ENCODE assay signal across 8 cellular contexts in genomic region chr19:33193864-33194362, GRCh38. TPM values are rescaled to one million over a fixed set of nuclear protein-coding genes. Genes with fewer than 3 reads are reported as not detected.
DNase-seq lines count a peak whose midpoint lies in the region; TF ChIP-seq lines count a peak whose summit lies in the region.

A gene with protein sequence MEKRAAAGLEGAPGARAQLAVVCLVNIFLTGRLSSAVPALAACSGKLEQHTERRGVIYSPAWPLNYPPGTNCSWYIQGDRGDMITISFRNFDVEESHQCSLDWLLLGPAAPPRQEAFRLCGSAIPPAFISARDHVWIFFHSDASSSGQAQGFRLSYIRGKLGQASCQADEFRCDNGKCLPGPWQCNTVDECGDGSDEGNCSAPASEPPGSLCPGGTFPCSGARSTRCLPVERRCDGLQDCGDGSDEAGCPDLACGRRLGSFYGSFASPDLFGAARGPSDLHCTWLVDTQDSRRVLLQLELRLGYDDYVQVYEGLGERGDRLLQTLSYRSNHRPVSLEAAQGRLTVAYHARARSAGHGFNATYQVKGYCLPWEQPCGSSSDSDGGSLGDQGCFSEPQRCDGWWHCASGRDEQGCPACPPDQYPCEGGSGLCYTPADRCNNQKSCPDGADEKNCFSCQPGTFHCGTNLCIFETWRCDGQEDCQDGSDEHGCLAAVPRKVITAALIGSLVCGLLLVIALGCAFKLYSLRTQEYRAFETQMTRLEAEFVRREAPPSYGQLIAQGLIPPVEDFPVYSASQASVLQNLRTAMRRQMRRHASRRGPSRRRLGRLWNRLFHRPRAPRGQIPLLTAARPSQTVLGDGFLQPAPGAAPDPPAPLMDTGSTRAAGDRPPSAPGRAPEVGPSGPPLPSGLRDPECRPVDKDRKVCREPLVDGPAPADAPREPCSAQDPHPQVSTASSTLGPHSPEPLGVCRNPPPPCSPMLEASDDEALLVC (plus strand): TSS chr19:33194330. CDS start chr19:33194786, 456 bp downstream.

- H3K4me1 ChIP-seq in ES-I3 (ENCODE audit: insufficient read depth, low read length): no peaks in the 10 kb centered on the region

- H3K9ac ChIP-seq in ES-I3 (ENCODE audit: low read depth, low read length): peak within 1 kb of the TSS; percentile 67

- H3K4me3 ChIP-seq in brain microvascular endothelial cell (ENCODE audit: low read depth, low read length) (peak within 1 kb of the TSS; percentile 58), skeletal muscle cell (ENCODE audit: low read depth, low read length) (peak within 1 kb of the TSS; percentile 57)

- no peaks in the 10 kb centered on the region for H3K9me3 ChIP-seq in ES-I3 (ENCODE audit: control insufficient read depth, insufficient read depth, low read length)

- DNase-seq in NCI-H2107 (lab: John Stamatoyannopoulos, UW) (peak; percentile 27), brain microvascular endothelial cell (no peak), immature natural killer cell (no peak), skeletal muscle cell (ENCODE audit: low read depth) (no peak), KG1 (lab: John Stamatoyannopoulos, UW) (no peak), GM20000 (ENCODE audit: low spot score) (no peak), cortex of kidney (lab: John Stamatoyannopoulos, UW) (no peak)

- H3K9me3 Mint-ChIP-seq in immature natural killer cell: no peaks in the 10 kb centered on the region

- no peak for TF ChIP-seq CTCF in brain microvascular endothelial cell (IDR thresholded peaks at IDR 0.05; ENCODE audit: low read depth, low read length, missing control alignments)
- TF ChIP-seq CTCF in GM20000 (IDR thresholded peaks at IDR 0.05; ENCODE audit: extremely low read depth, missing control alignments): no peak

- no peaks in the 10 kb centered on the region for H3K36me3 ChIP-seq in ES-I3 (ENCODE audit: insufficient read depth, low read length)
- H3K36me3 ChIP-seq in brain microvascular endothelial cell (replicated peaks): no peaks in the 10 kb centered on the region

- no peaks in the 10 kb centered on the region for H3K27me3 ChIP-seq in brain microvascular endothelial cell (replicated peaks)

- peaks cover 4 to 26% (median 15%) of the 10 kb centered on the region in 3 donors for H3K27me3 Mint-ChIP-seq in immature natural killer cell (ENCODE audit: low read depth in 3 of 3)

- peaks cover 0 to 4% of the 10 kb centered on the region in 2 donors for H3K4me1 Mint-ChIP-seq in immature natural killer cell

- peak within 1 kb of the TSS in 4 of 5 donors; percentile 9 to 50 (median 38) for H3K4me3 Mint-ChIP-seq in immature natural killer cell

- no peak within 1 kb of the TSS for H3K27ac ChIP-seq in brain microvascular endothelial cell

- H3K27ac Mint-ChIP-seq in immature natural killer cell: no peak within 1 kb of the TSS

- H3K36me3 Mint-ChIP-seq in immature natural killer cell: no peaks in the 10 kb centered on the region

- in situ Hi-C loops in brain microvascular endothelial cell (cut with HindIII; ENCODE audit: low pct_ligation_motif_present, low sequenced_read_pairs): no loop called here

RNA-seq across cellular contexts. Expression of the gene that starts here (rescaled TPM):
- polyA plus RNA-seq in immature natural killer cell: not detected
